22 cellular contexts compared by ENCODE assay signal in genomic region chr5:57911466-57911865, GRCh38.
DNase-seq lines count a peak whose midpoint lies in the region; ATAC-seq and TF ChIP-seq lines count a peak whose summit lies in the region.
"Had no signal": no experiment of that assay in that cellular context is flagged by ENCODE, and none has a peak within 500 bp of the region (broad histone marks: within the 10 kb centered on the region; RNA-seq: fewer than 3 reads in every experiment).

No MANE protein-coding gene starts in this region.

- H3K4me3 ChIP-seq in A673 (ENCODE audit: low read depth, low read length, poor library complexity, severe bottlenecking) = no peak overlapping the region
- H3K4me3 ChIP-seq in upper lobe of right lung = no peak overlapping the region
- H3K4me3 ChIP-seq: BLaER1, PC-9, SJCRH30 had no signal

- H3K27me3 ChIP-seq in A673 (replicated peaks; ENCODE audit: insufficient read depth, low read depth, low read length, poor library complexity) (no peaks in the 10 kb centered on the region), upper lobe of right lung (no peaks in the 10 kb centered on the region)
- H3K27me3 ChIP-seq: BLaER1, SJCRH30 had no signal

- CTCF ChIA-PET in A673 (lab: Charles Lee) = no interaction called here

- peaks cover 17% of the 10 kb centered on the region for H3K4me1 Mint-ChIP-seq in mesothelial cell of epicardium
- H3K4me1 Mint-ChIP-seq: CD4-positive, CD25-positive, alpha-beta regulatory T cell had no signal

- H3K4me3 Mint-ChIP-seq in mesothelial cell of epicardium = no peak overlapping the region
- H3K4me3 Mint-ChIP-seq: CD4-positive, CD25-positive, alpha-beta regulatory T cell had no signal

- POLR2A ChIA-PET in A673 (lab: Charles Lee; ENCODE audit: low non-redundant PET) = no interaction called here

- H3K9me3 Mint-ChIP-seq in mesothelial cell of epicardium = no peaks in the 10 kb centered on the region

- no peaks in the 10 kb centered on the region for H3K36me3 ChIP-seq in A673 (ENCODE audit: insufficient read depth, low read length, poor library complexity, severe bottlenecking)
- H3K36me3 ChIP-seq in upper lobe of right lung = no peaks in the 10 kb centered on the region
- H3K36me3 ChIP-seq: BLaER1, SJCRH30 had no signal

- H3K27ac Mint-ChIP-seq in mesothelial cell of epicardium = peak overlapping the region; percentile 41
- H3K27ac Mint-ChIP-seq: CD4-positive, CD25-positive, alpha-beta regulatory T cell had no signal

- BruUV-seq in A673 (replicated peaks; lab: Mats Ljungman, UMichigan) = no TSS peak

- no peaks in the 10 kb centered on the region for H3K9me3 ChIP-seq in A673 (ENCODE audit: low read depth, low read length, poor library complexity, severe bottlenecking)
- H3K9me3 ChIP-seq in upper lobe of right lung = no peaks in the 10 kb centered on the region
- H3K9me3 ChIP-seq: BLaER1, SJCRH30 had no signal

- H3K27me3 Mint-ChIP-seq in mesothelial cell of epicardium (ENCODE audit: low read depth) = no peaks in the 10 kb centered on the region
- H3K27me3 Mint-ChIP-seq: CD4-positive, CD25-positive, alpha-beta regulatory T cell had no signal

- no peak for TF ChIP-seq CTCF in A673 (conservative IDR thresholded peaks at IDR 0.05; ENCODE audit: low read depth, low read length)
- no peak for TF ChIP-seq CTCF in mesothelial cell of epicardium (IDR thresholded peaks at IDR 0.05; ENCODE audit: unreplicated experiment)
- TF ChIP-seq CTCF in upper lobe of right lung (IDR thresholded peaks at IDR 0.05) = no peak

- H3K4me1 ChIP-seq in A673 (ENCODE audit: insufficient read depth, low read length, poor library complexity, severe bottlenecking) (no peaks in the 10 kb centered on the region), upper lobe of right lung (no peaks in the 10 kb centered on the region)
- H3K4me1 ChIP-seq: BLaER1 had no signal

- peak; percentile 6 for DNase-seq in A673 (ENCODE audit: low spot score)
- peak; percentile 41 for DNase-seq in LHCN-M2 (ENCODE audit: low read depth)
- peak; percentile 62 for DNase-seq in dermis blood vessel endothelial cell
- DNase-seq in mesothelial cell of epicardium (ENCODE audit: low spot score in 2 of 2, unreplicated experiment in 2 of 2) = no peak
- no peak for DNase-seq in sciatic nerve (ENCODE audit: low spot score)
- no peak for DNase-seq in germinal center (ENCODE audit: low spot score)
- DNase-seq in upper lobe of right lung = no peak
- DNase-seq: 8988T; CD4-positive, CD25-positive, alpha-beta regulatory T cell; KG1; NCI-H1048; NCI-H1417; NCI-H1694; NCI-H2081; NCI-H2171 treated with DMSO at 0.1 percent for 48 hours; NCI-H774; PC-9; SJCRH30 had no signal

- intact Hi-C loops in A673 (cut with micrococcal nuclease; ENCODE audit: unreplicated experiment) = no loop called here
- intact Hi-C loops in sciatic nerve (cut with DNase I) = no loop called here
- intact Hi-C loops in upper lobe of right lung (cut with DNase I) = no loop called here

- ATAC-seq in sciatic nerve (no peak), GM21360 (IDR thresholded peaks at IDR 0.05; ENCODE audit: unreplicated experiment) (no peak), upper lobe of right lung (no peak)
- ATAC-seq: Right ventricle myocardium inferior, SK-N-SH treated with all-trans-retinoic acid at 6 μM for 48 hours had no signal

- no peak overlapping the region for H3K27ac ChIP-seq in A673 (ENCODE audit: low read depth, low read length, poor library complexity, severe bottlenecking)
- no peak overlapping the region for H3K27ac ChIP-seq in upper lobe of right lung
- H3K27ac ChIP-seq: BLaER1, PC-9, SJCRH30 had no signal

- no peaks in the 10 kb centered on the region for H3K36me3 Mint-ChIP-seq in mesothelial cell of epicardium
- H3K36me3 Mint-ChIP-seq: CD4-positive, CD25-positive, alpha-beta regulatory T cell had no signal

Comparison
In these comparisons a context has a peak if more than half of its experiments do, and no peak if none do; other contexts are left out.
1. DNase-seq: peak in A673 (single experiment), LHCN-M2 (single experiment) and dermis blood vessel endothelial cell (single experiment); none in mesothelial cell of epicardium (0 of 2), sciatic nerve (single experiment), germinal center (single experiment) and upper lobe of right lung (single experiment).